1 cellular context compared by ENCODE assay signal in the genomic region with DNA sequence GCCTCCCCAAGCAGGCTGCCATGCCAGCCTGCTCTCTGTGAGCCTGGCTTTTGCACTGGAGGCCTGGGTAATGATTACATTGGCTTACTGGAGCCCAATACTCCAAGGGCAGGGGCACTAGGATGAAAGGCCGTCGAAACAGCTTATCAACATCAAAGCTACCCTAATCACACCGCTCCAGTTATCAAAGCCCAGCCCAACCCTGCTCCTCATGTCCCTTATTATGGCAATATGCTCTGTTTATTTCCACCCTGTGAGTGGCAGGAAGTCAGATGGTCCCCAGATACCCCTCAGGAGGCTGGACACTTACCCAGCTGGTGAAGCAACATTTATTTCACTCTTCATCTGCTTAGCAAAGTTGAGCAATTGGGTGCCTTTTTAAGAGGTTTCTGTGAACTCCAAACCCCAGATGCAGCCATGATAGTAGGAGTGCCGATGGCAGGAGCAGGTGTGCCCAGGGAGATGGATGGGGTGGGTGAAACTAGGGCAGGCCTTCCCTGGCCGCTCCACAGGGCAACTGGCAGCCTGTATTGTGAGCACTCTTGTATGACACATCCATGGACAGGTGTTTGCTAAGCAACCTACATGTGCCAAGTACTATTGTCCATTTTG.
A peak's percentile ranks its signal among the peaks of the same experiment; 100 is the strongest.
TF ChIP-seq lines count a peak whose summit lies in the region.

No MANE protein-coding gene starts in this region.

TF ChIP-seq in HepG2, 621 proteins besides CTCF, POLR2A, EP300 and RAD21 (continued from another document and continues in another):
- TF ChIP-seq, protein P1, sequence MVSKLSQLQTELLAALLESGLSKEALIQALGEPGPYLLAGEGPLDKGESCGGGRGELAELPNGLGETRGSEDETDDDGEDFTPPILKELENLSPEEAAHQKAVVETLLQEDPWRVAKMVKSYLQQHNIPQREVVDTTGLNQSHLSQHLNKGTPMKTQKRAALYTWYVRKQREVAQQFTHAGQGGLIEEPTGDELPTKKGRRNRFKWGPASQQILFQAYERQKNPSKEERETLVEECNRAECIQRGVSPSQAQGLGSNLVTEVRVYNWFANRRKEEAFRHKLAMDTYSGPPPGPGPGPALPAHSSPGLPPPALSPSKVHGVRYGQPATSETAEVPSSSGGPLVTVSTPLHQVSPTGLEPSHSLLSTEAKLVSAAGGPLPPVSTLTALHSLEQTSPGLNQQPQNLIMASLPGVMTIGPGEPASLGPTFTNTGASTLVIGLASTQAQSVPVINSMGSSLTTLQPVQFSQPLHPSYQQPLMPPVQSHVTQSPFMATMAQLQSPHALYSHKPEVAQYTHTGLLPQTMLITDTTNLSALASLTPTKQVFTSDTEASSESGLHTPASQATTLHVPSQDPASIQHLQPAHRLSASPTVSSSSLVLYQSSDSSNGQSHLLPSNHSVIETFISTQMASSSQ (IDR thresholded peaks at IDR 0.05; ENCODE audit: low read depth), result peak; percentile 46; the same call in 1 of the 2 replicates
- TF ChIP-seq, protein P1 (CRISPR knock-in tag; IDR thresholded peaks at IDR 0.05; ENCODE audit: borderline replicate concordance), result peak; percentile 85; the same call in 1 of the 2 replicates
- TF ChIP-seq CEBPG (CRISPR knock-in tag; IDR thresholded peaks at IDR 0.05), result peak; percentile 62
- TF ChIP-seq RXRA (CRISPR knock-in tag; IDR thresholded peaks at IDR 0.05), result peak; percentile 77
- TF ChIP-seq RBAK (CRISPR knock-in tag; IDR thresholded peaks at IDR 0.05), result 0 out of 2 replicates have a peak, but pooled peaks have one; percentile 13
- TF ChIP-seq, protein P2, sequence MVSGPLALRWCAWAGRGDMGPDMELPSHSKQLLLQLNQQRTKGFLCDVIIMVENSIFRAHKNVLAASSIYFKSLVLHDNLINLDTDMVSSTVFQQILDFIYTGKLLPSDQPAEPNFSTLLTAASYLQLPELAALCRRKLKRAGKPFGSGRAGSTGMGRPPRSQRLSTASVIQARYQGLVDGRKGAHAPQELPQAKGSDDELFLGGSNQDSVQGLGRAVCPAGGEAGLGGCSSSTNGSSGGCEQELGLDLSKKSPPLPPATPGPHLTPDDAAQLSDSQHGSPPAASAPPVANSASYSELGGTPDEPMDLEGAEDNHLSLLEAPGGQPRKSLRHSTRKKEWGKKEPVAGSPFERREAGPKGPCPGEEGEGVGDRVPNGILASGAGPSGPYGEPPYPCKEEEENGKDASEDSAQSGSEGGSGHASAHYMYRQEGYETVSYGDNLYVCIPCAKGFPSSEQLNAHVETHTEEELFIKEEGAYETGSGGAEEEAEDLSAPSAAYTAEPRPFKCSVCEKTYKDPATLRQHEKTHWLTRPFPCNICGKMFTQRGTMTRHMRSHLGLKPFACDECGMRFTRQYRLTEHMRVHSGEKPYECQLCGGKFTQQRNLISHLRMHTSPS (CRISPR knock-in tag; IDR thresholded peaks at IDR 0.05; ENCODE audit: low read depth), result peak; percentile 94; the same call in 1 of the 2 replicates
- TF ChIP-seq, protein P3, sequence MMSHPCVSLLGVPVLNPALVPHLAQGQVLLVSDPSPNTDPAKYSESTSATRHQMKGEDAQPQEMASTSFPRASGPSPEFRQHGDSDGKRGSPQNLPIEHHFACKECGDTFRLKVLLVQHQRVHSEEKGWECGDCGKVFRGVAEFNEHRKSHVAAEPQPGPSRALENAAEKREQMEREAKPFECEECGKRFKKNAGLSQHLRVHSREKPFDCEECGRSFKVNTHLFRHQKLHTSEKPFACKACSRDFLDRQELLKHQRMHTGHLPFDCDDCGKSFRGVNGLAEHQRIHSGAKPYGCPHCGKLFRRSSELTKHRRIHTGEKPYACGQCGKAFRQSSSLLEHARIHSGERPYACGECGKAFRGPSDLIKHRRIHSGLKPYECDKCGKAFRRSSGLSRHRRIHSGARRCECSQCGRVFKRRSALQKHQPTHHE (CRISPR knock-in tag; IDR thresholded peaks at IDR 0.05; ENCODE audit: borderline replicate concordance), result no peak
- TF ChIP-seq ETV5 (CRISPR knock-in tag; IDR thresholded peaks at IDR 0.05; ENCODE audit: borderline replicate concordance), result peak; percentile 57; the same call in 1 of the 2 replicates
- TF ChIP-seq NKX3-1 (CRISPR knock-in tag; IDR thresholded peaks at IDR 0.05), result no peak
- peak; percentile 87 for TF ChIP-seq ZNF644 (CRISPR knock-in tag; IDR thresholded peaks at IDR 0.05; ENCODE audit: low read depth)
- TF ChIP-seq CCDC6 (CRISPR knock-in tag; IDR thresholded peaks at IDR 0.05), result no peak
- no peak for TF ChIP-seq ATRX (CRISPR knock-in tag; IDR thresholded peaks at IDR 0.05; ENCODE audit: borderline replicate concordance)
- no peak for TF ChIP-seq TMF1 (CRISPR knock-in tag; IDR thresholded peaks at IDR 0.05; ENCODE audit: low read depth)
- TF ChIP-seq SP4 (CRISPR knock-in tag; IDR thresholded peaks at IDR 0.05), result no peak
- TF ChIP-seq RBM39 (IDR thresholded peaks at IDR 0.05; ENCODE audit: low read depth, low read length, poor library complexity, severe bottlenecking), result no peak
- TF ChIP-seq, protein P4, sequence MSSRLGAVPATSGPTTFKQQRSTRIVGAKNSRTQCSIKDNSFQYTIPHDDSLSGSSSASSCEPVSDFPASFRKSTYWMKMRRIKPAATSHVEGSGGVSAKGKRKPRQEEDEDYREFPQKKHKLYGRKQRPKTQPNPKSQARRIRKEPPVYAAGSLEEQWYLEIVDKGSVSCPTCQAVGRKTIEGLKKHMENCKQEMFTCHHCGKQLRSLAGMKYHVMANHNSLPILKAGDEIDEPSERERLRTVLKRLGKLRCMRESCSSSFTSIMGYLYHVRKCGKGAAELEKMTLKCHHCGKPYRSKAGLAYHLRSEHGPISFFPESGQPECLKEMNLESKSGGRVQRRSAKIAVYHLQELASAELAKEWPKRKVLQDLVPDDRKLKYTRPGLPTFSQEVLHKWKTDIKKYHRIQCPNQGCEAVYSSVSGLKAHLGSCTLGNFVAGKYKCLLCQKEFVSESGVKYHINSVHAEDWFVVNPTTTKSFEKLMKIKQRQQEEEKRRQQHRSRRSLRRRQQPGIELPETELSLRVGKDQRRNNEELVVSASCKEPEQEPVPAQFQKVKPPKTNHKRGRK (CRISPR knock-in tag; IDR thresholded peaks at IDR 0.05), result no peak
- no peak for TF ChIP-seq ZNF567 (CRISPR knock-in tag; IDR thresholded peaks at IDR 0.05; ENCODE audit: borderline replicate concordance)
- peak; percentile 92 for TF ChIP-seq PITX1 (CRISPR knock-in tag; IDR thresholded peaks at IDR 0.05)
- TF ChIP-seq, protein P5, sequence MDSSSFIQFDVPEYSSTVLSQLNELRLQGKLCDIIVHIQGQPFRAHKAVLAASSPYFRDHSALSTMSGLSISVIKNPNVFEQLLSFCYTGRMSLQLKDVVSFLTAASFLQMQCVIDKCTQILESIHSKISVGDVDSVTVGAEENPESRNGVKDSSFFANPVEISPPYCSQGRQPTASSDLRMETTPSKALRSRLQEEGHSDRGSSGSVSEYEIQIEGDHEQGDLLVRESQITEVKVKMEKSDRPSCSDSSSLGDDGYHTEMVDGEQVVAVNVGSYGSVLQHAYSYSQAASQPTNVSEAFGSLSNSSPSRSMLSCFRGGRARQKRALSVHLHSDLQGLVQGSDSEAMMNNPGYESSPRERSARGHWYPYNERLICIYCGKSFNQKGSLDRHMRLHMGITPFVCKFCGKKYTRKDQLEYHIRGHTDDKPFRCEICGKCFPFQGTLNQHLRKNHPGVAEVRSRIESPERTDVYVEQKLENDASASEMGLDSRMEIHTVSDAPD (CRISPR knock-in tag; IDR thresholded peaks at IDR 0.05), result no peak
- TF ChIP-seq FOXA1 (IDR thresholded peaks at IDR 0.05), result no peak
- TF ChIP-seq FOXA1 (CRISPR knock-in tag; IDR thresholded peaks at IDR 0.05), result peak; percentile 67
- no peak for TF ChIP-seq ZNF790 (CRISPR knock-in tag; IDR thresholded peaks at IDR 0.05; ENCODE audit: borderline replicate concordance)
- no peak for TF ChIP-seq ZKSCAN8 (CRISPR knock-in tag; IDR thresholded peaks at IDR 0.05; ENCODE audit: borderline replicate concordance)
- no peak for TF ChIP-seq MED13 (CRISPR knock-in tag; IDR thresholded peaks at IDR 0.05)
- peak; percentile 90 for TF ChIP-seq CEBPB (IDR thresholded peaks at IDR 0.05; ENCODE audit: borderline replicate concordance, low read depth, low read length)
- TF ChIP-seq HNF4G (IDR thresholded peaks at IDR 0.05; ENCODE audit: borderline replicate concordance, low read depth, low read length), result no peak
- TF ChIP-seq HNF4G (CRISPR knock-in tag; IDR thresholded peaks at IDR 0.05; ENCODE audit: borderline replicate concordance, low read depth), result no peak
- TF ChIP-seq, protein P6, sequence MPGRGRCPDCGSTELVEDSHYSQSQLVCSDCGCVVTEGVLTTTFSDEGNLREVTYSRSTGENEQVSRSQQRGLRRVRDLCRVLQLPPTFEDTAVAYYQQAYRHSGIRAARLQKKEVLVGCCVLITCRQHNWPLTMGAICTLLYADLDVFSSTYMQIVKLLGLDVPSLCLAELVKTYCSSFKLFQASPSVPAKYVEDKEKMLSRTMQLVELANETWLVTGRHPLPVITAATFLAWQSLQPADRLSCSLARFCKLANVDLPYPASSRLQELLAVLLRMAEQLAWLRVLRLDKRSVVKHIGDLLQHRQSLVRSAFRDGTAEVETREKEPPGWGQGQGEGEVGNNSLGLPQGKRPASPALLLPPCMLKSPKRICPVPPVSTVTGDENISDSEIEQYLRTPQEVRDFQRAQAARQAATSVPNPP (CRISPR knock-in tag; IDR thresholded peaks at IDR 0.05), result no peak
- TF ChIP-seq NR2F2 (IDR thresholded peaks at IDR 0.05; ENCODE audit: borderline replicate concordance, low read depth), result peak; percentile 71; the same call in 1 of the 2 replicates
- peak; percentile 61; the same call in 1 of the 2 replicates for TF ChIP-seq FOXO1 (CRISPR knock-in tag; IDR thresholded peaks at IDR 0.05)
- peak; percentile 53; the same call in 1 of the 2 replicates for TF ChIP-seq SOX5 (CRISPR knock-in tag; IDR thresholded peaks at IDR 0.05; ENCODE audit: borderline replicate concordance)
- TF ChIP-seq ZNF263 (CRISPR knock-in tag; IDR thresholded peaks at IDR 0.05), result no peak
- TF ChIP-seq AHR (CRISPR knock-in tag; IDR thresholded peaks at IDR 0.05), result no peak
- 0 out of 2 replicates have a peak, but pooled peaks have one; percentile 13 for TF ChIP-seq ZBTB7A (CRISPR knock-in tag; IDR thresholded peaks at IDR 0.05)
- TF ChIP-seq KDM6A (CRISPR knock-in tag; IDR thresholded peaks at IDR 0.05; ENCODE audit: low read depth), result peak; percentile 14; the same call in 1 of the 2 replicates
- no peak for TF ChIP-seq ZFP37 (CRISPR knock-in tag; IDR thresholded peaks at IDR 0.05; ENCODE audit: borderline replicate concordance)
- TF ChIP-seq GATA4 (IDR thresholded peaks at IDR 0.05; ENCODE audit: borderline replicate concordance, low read depth), result peak; percentile 95
- peak; percentile 54; the same call in 1 of the 2 replicates for TF ChIP-seq SP5 (CRISPR knock-in tag; IDR thresholded peaks at IDR 0.05; ENCODE audit: borderline replicate concordance, low read depth)
- peak; percentile 69 for TF ChIP-seq HMG20A (CRISPR knock-in tag; IDR thresholded peaks at IDR 0.05; ENCODE audit: borderline replicate concordance)
- TF ChIP-seq TBX2 (CRISPR knock-in tag; IDR thresholded peaks at IDR 0.05; ENCODE audit: borderline replicate concordance), result peak; percentile 94
- no peak for TF ChIP-seq ZNF761 (CRISPR knock-in tag; conservative IDR thresholded peaks at IDR 0.05)
- TF ChIP-seq ISL2 (CRISPR knock-in tag; IDR thresholded peaks at IDR 0.05), result peak; percentile 81
- no peak for TF ChIP-seq REXO4 (CRISPR knock-in tag; IDR thresholded peaks at IDR 0.05; ENCODE audit: borderline replicate concordance)
- TF ChIP-seq, protein P7, sequence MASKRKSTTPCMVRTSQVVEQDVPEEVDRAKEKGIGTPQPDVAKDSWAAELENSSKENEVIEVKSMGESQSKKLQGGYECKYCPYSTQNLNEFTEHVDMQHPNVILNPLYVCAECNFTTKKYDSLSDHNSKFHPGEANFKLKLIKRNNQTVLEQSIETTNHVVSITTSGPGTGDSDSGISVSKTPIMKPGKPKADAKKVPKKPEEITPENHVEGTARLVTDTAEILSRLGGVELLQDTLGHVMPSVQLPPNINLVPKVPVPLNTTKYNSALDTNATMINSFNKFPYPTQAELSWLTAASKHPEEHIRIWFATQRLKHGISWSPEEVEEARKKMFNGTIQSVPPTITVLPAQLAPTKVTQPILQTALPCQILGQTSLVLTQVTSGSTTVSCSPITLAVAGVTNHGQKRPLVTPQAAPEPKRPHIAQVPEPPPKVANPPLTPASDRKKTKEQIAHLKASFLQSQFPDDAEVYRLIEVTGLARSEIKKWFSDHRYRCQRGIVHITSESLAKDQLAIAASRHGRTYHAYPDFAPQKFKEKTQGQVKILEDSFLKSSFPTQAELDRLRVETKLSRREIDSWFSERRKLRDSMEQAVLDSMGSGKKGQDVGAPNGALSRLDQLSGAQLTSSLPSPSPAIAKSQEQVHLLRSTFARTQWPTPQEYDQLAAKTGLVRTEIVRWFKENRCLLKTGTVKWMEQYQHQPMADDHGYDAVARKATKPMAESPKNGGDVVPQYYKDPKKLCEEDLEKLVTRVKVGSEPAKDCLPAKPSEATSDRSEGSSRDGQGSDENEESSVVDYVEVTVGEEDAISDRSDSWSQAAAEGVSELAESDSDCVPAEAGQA (IDR thresholded peaks at IDR 0.05; ENCODE audit: low read depth), result no peak
- TF ChIP-seq, protein P7 (CRISPR knock-in tag; IDR thresholded peaks at IDR 0.05; ENCODE audit: borderline replicate concordance), result no peak
- peak; percentile 67 for TF ChIP-seq HNF4A (CRISPR knock-in tag; IDR thresholded peaks at IDR 0.05)
